Comparison of ENCODE assay signal across 8 cellular contexts in genomic region chr1:150072959-150073358, GRCh38. TPM values are rescaled to one million over a fixed set of nuclear protein-coding genes. Genes with fewer than 3 reads are reported as not detected.
A peak's percentile ranks its signal among the peaks of the same experiment; 100 is the strongest.
DNase-seq lines count a peak whose midpoint lies in the region; ATAC-seq and TF ChIP-seq lines count a peak whose summit lies in the region.

No MANE protein-coding gene starts in this region.

- DNase-seq in AG20443 (ENCODE audit: low spot score) = peak; percentile 17
- peak; percentile 19 for DNase-seq in GM20000 (ENCODE audit: low spot score)
- DNase-seq in SK-N-SH = peak; percentile 26
- peak; percentile 22 for DNase-seq in germinal center (ENCODE audit: low spot score)
- DNase-seq in activated gamma-delta T cell (lab: John Stamatoyannopoulos, UW) = no peak
- no peak for DNase-seq in stimulated activated CD4-positive, alpha-beta T cell treated with anti-CD3 and anti-CD28 coated beads, Interleukin-4, amount 100 ng/mL, for 24 hours

- H3K9ac ChIP-seq in SK-N-SH = no peak overlapping the region

- ATAC-seq in GM19395 (IDR thresholded peaks at IDR 0.05; ENCODE audit: unreplicated experiment) (no peak), HG03457 (IDR thresholded peaks at IDR 0.05; ENCODE audit: unreplicated experiment) (no peak)

- peaks cover 0 to 8% of the 10 kb centered on the region in 2 experiments; a peak in 2 of 4 replicates for H3K4me1 ChIP-seq in SK-N-SH (ENCODE audit: control insufficient read depth in 1 of 2, insufficient read depth in 2 of 2, low read depth in 1 of 2, low read length in 1 of 2)

- no peaks in the 10 kb centered on the region for H4K20me1 ChIP-seq in SK-N-SH (ENCODE audit: insufficient read depth)

- WGBS in SK-N-SH (ENCODE audit: low lambda C conversion rate) = 80% methylated on average over 3 of the region's 3 CpGs

- peaks cover 17% of the 10 kb centered on the region for H3F3A ChIP-seq in SK-N-SH (replicated peaks; ENCODE audit: insufficient read depth)

- CTCF ChIA-PET in SK-N-SH (lab: Yijun Ruan, JAX) = interaction anchor here (0.6 to 5.6 kb wide), 22 partner anchors 8 to 152 kb away, joined by 3 to 87 read pairs (median 4); no protein-coding TSS in a partner anchor

- TF ChIP-seq CTCF in GM20000 (IDR thresholded peaks at IDR 0.05; ENCODE audit: extremely low read depth, missing control alignments) (no peak), SK-N-SH (IDR thresholded peaks at IDR 0.05) (peak; percentile 71)

- H3K9me3 ChIP-seq in SK-N-SH = no peaks in the 10 kb centered on the region

- no peaks in the 10 kb centered on the region for H3K27me3 ChIP-seq in SK-N-SH (ENCODE audit: insufficient read depth)

- TF ChIP-seq EP300 in SK-N-SH (IDR thresholded peaks at IDR 0.05; ENCODE audit: borderline replicate concordance in 1 of 2, low read depth in 1 of 2, low read length in 1 of 2) = no peak

- no peak overlapping the region for H3K4me3 ChIP-seq in SK-N-SH (ENCODE audit: low read depth in 2 of 2, low read length in 1 of 2)

- H2AFZ ChIP-seq in SK-N-SH (ENCODE audit: low read depth) = no peak overlapping the region

- TF ChIP-seq RAD21 in SK-N-SH (IDR thresholded peaks at IDR 0.05; ENCODE audit: low read length) = peak; percentile 54

- no peak overlapping the region for H3K4me2 ChIP-seq in SK-N-SH

- no peaks in the 10 kb centered on the region for H3K9me2 ChIP-seq in SK-N-SH

- POLR2A ChIA-PET in SK-N-SH (lab: Yijun Ruan, JAX) = no interaction called here

- H3K79me2 ChIP-seq in SK-N-SH (ENCODE audit: insufficient read depth) = peaks cover 31% of the 10 kb centered on the region

- no peak overlapping the region; a peak in 1 of 4 replicates for H3K27ac ChIP-seq in SK-N-SH (ENCODE audit: low read depth in 2 of 2, low read length in 1 of 2)

- H3K36me3 ChIP-seq in SK-N-SH (replicated peaks in 1 of 2; ENCODE audit: control insufficient read depth in 1 of 2, insufficient read depth in 2 of 2, low read length in 1 of 2) = peaks cover 52 to 65% of the 10 kb centered on the region in 2 experiments

TF ChIP-seq in SK-N-SH, 30 proteins besides CTCF, POLR2A, EP300 and RAD21:
- TF ChIP-seq POLR2AphosphoS5 (IDR thresholded peaks at IDR 0.05; ENCODE audit: low read depth, low read length) (no peak), ZBTB33 (IDR thresholded peaks at IDR 0.05; ENCODE audit: borderline replicate concordance, low read depth) (no peak), SMC3 (IDR thresholded peaks at IDR 0.05; ENCODE audit: low read depth, low read length) (peak; percentile 27; the same call in 1 of the 2 replicates)

RNA-seq across cellular contexts. Expression of gene VPS45, which starts 5.4 kb away (rescaled TPM):
- 31.5 and 48.7 TPM in 2 replicates for polyA plus RNA-seq in SK-N-SH (2012; rRNA removed)
- polyA plus RNA-seq in SK-N-SH (2012; cell fraction: cytosol; rRNA removed) = 33.9 and 35.2 TPM in 2 replicates
- polyA plus RNA-seq in SK-N-SH (2012; cell fraction: nucleus; rRNA removed) = 57.0 and 108 TPM in 2 replicates

Comparison
In these comparisons a context has a peak if more than half of its experiments do, and no peak if none do; other contexts are left out.
1. DNase-seq: peak in AG20443 (single experiment), GM20000 (single experiment), SK-N-SH (single experiment) and germinal center (single experiment); none in activated gamma-delta T cell (single experiment) and stimulated activated CD4-positive, alpha-beta T cell treated with anti-CD3 and anti-CD28 coated beads, Interleukin-4, amount 100 ng/mL, for 24 hours (single experiment).